21 cellular contexts compared by ENCODE assay signal in the genomic region with DNA sequence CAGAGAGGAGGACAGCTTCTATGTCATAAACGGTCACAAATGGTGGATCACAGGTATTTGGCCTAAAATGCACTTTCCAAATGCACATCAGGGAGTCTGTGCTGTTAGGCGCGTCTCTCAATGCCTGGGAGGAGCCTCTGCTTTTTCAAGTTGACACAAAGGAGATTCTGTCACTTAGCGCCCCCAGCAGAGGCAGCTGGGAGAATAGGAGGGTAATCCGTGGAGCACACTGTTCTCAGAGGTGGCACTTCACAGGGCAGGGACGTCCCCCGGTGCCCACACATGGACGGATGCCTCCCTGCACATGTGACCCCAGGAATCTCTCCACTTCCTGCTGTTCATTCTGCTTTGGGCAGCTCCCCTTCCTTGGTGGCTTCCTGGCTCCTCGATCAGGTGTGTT. TPM values are rescaled to one million over a fixed set of nuclear protein-coding genes. Genes with fewer than 3 reads are reported as not detected.
"Had no signal": no experiment of that assay in that cellular context is flagged by ENCODE, and none has a peak within 500 bp of the region (broad histone marks: within the 10 kb centered on the region; RNA-seq: fewer than 3 reads in every experiment).

No MANE protein-coding gene starts in this region.

- H3K9me3 ChIP-seq: Peyer's patch had no signal

- H3K9ac ChIP-seq: KMS-11 had no signal

- ATAC-seq: activated T-cell treated with anti-CD3 and anti-CD28 coated beads, Interleukin-2, amount 50 U/mL, for 4 hours; WTC11 had no signal

- H3K27me3 ChIP-seq: brain microvascular endothelial cell, cardiac muscle cell, Peyer's patch had no signal

- H3K4me3 ChIP-seq: cardiac muscle cell, Peyer's patch had no signal

- DNase-seq: activated CD4-positive, alpha-beta memory T cell treated with anti-CD3 and anti-CD28 coated beads for 36 hours; activated CD4-positive, alpha-beta T cell treated with anti-CD3 and anti-CD28 coated beads, Interleukin-2, amount 10 ng/mL, durations not matched to agents 24 days and 14 days; activated CD4-positive, CD25-positive, alpha-beta regulatory T cell treated with anti-CD3 and anti-CD28 coated beads, Interleukin-2, amount 50 U/mL, for 72 hours; activated CD8-positive, alpha-beta memory T cell treated with anti-CD3 and anti-CD28 coated beads for 24 hours; activated gamma-delta T cell; activated naive CD4-positive, alpha-beta T cell treated with anti-CD3 and anti-CD28 coated beads for 36 hours; activated T-cell treated with anti-CD3 and anti-CD28 coated beads, Interleukin-2, amount 50 U/mL, for 4 hours; brain microvascular endothelial cell; NCI-H1092; NCI-H1417; NCI-H1694; NCI-H2029 treated with DMSO at 0.1 percent for 48 hours; NCI-H446; NCI-H524; Peyer's patch; SHP77 treated with DMSO at 0.1 percent for 48 hours had no signal

- H3K4me2 ChIP-seq: KMS-11 had no signal

- H3K27ac ChIP-seq: brain microvascular endothelial cell, cardiac muscle cell, KMS-11, Peyer's patch, RWPE1 had no signal

RNA-seq across cellular contexts. Expression of a gene that starts 19.4 kb away (rescaled TPM):
- total RNA-seq: MCF 10A had no signal
